Comparison of ENCODE assay signal across 8 cellular contexts in the genomic region with DNA sequence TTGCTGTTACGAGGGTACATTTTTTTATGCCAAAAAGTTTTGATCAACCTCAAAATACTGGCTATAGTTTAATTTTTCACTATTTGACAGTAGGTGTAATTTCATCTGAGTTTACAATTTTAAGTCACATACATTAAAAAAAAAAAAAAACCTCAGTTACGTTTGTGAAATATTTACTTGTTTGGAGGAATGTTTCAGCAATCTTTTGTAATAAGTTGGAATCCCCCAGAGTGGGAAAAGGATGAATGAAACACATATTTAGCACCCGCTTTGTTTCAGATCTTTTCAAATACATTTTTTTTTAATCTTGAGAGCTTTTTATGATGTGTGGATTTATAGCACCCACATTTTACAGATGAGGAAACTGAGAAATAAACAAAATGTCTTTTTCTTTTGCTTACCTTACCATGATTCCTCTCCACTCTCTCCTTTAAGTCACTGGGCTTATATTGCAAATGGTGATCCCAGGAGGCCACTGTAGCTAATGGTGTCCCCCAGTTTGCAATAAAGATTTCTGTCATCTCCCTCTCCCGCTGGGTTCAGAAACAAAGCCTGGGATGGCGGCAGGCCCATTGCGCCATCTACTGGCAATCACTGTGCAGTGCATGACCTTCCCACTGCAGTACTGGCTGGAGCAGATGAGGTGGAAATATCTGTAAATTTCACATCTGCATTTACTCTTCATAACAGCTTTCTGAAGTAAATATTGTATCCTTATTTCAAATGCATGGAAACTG. TPM values are rescaled to one million over a fixed set of nuclear protein-coding genes. Genes with fewer than 3 reads are reported as not detected.
DNase-seq lines count a peak whose midpoint lies in the region; ATAC-seq and TF ChIP-seq lines count a peak whose summit lies in the region.

No MANE protein-coding gene starts in this region.

- H3K4me1 ChIP-seq in OCI-LY7 (ENCODE audit: insufficient read depth, low read length, poor library complexity, severe bottlenecking) = no peaks in the 10 kb centered on the region

- CTCF ChIA-PET in OCI-LY7 (lab: Charles Lee; ENCODE audit: unreplicated experiment) = interaction anchor here (1.6 kb wide), 1 partner anchor 179 kb away, joined by 7 read pairs; no protein-coding TSS in a partner anchor

- no peaks in the 10 kb centered on the region for H4K20me1 ChIP-seq in OCI-LY7 (ENCODE audit: insufficient read depth, low read length)

- intact Hi-C loops in OCI-LY7 (cut with micrococcal nuclease; ENCODE audit: unreplicated experiment) = loop anchor here (1.0 to 2.0 kb wide), 3 partner anchors 36 to 179 kb away; no protein-coding TSS in a partner anchor

- POLR2A ChIA-PET in OCI-LY7 (lab: Charles Lee) = interaction anchor here (1.3 kb wide), 1 partner anchor 38 kb away, joined by 3 read pairs; no protein-coding TSS in a partner anchor

- no peaks in the 10 kb centered on the region for H3K79me2 ChIP-seq in OCI-LY7 (ENCODE audit: insufficient read depth, low read depth, low read length)

- DNase-seq in OCI-LY7 (ENCODE audit: low spot score) (peak; percentile 75), fibroblast of gingiva (ENCODE audit: low read depth) (peak; percentile 46)
- peak; percentile 52 for DNase-seq in activated T-cell treated with anti-CD3 and anti-CD28 coated beads, Interleukin-2, amount 50 U/mL, for 4 hours
- DNase-seq in natural killer cell treated with Interleukin-12 subunit alpha and Interleukin-12 subunit beta and Interleukin-15 and Interleukin-18, amount 100 ng/mL, for 72 hours (ENCODE audit: low spot score) = peak; percentile 77
- peak; percentile 82 for DNase-seq in stimulated activated naive CD8-positive, alpha-beta T cell treated with anti-CD3 and anti-CD28 coated beads, Interleukin-15, Interleukin-2, amounts not matched to agents 100 U/mL and 50 U/mL, for 24 hours

- no peak overlapping the region for H3K4me2 ChIP-seq in OCI-LY7 (ENCODE audit: low read length)

- no peaks in the 10 kb centered on the region for H3K36me3 Mint-ChIP-seq in activated T-cell treated with anti-CD3 and anti-CD28 coated beads, Interleukin-2, amount 50 U/mL, for 4 hours (ENCODE audit: insufficient read depth)
- no peaks in the 10 kb centered on the region for H3K36me3 Mint-ChIP-seq in natural killer cell treated with Interleukin-12 subunit alpha and Interleukin-12 subunit beta and Interleukin-15 and Interleukin-18, amount 100 ng/mL, for 72 hours

- peak; percentile 58 for ATAC-seq in HG03066 (IDR thresholded peaks at IDR 0.05; ENCODE audit: low read depth, unreplicated experiment)
- ATAC-seq in activated T-cell treated with anti-CD3 and anti-CD28 coated beads, Interleukin-2, amount 50 U/mL, for 4 hours = peak; percentile 82 to 88
- ATAC-seq in natural killer cell treated with Interleukin-12 subunit alpha and Interleukin-12 subunit beta and Interleukin-15 and Interleukin-18, amount 100 ng/mL, for 72 hours = peak; percentile 89 to 93
- ATAC-seq in stimulated activated naive CD8-positive, alpha-beta T cell treated with anti-CD3 and anti-CD28 coated beads, Interleukin-15, Interleukin-2, amounts not matched to agents 100 U/mL and 50 U/mL, for 24 hours = peak; percentile 83
- ATAC-seq in GM21723 (IDR thresholded peaks at IDR 0.05; ENCODE audit: unreplicated experiment) = no peak

- no peaks in the 10 kb centered on the region for H3K9me3 ChIP-seq in OCI-LY7 (ENCODE audit: low read length)

- H3K36me3 ChIP-seq in OCI-LY7 (ENCODE audit: insufficient read depth, low read length) = no peaks in the 10 kb centered on the region

- H3K9me2 ChIP-seq in OCI-LY7 (ENCODE audit: insufficient read depth, low read length) = no peaks in the 10 kb centered on the region

- H2AFZ ChIP-seq in OCI-LY7 (ENCODE audit: low read length) = no peak overlapping the region; the same call in 1 of the 2 replicates

- BruUV-seq in OCI-LY7 (replicated peaks; lab: Mats Ljungman, UMichigan) = no TSS peak

- peak overlapping the region; percentile 25 for H3K4me3 Mint-ChIP-seq in activated T-cell treated with anti-CD3 and anti-CD28 coated beads, Interleukin-2, amount 50 U/mL, for 4 hours
- peak overlapping the region; percentile 84 for H3K4me3 Mint-ChIP-seq in natural killer cell treated with Interleukin-12 subunit alpha and Interleukin-12 subunit beta and Interleukin-15 and Interleukin-18, amount 100 ng/mL, for 72 hours

- H3K27ac ChIP-seq in OCI-LY7 (ENCODE audit: low read depth, low read length, poor library complexity, severe bottlenecking) = no peak overlapping the region

- H3K9me3 Mint-ChIP-seq in activated T-cell treated with anti-CD3 and anti-CD28 coated beads, Interleukin-2, amount 50 U/mL, for 4 hours = no peaks in the 10 kb centered on the region
- no peaks in the 10 kb centered on the region for H3K9me3 Mint-ChIP-seq in natural killer cell treated with Interleukin-12 subunit alpha and Interleukin-12 subunit beta and Interleukin-15 and Interleukin-18, amount 100 ng/mL, for 72 hours

- peaks cover 5% of the 10 kb centered on the region for H3K4me1 Mint-ChIP-seq in activated T-cell treated with anti-CD3 and anti-CD28 coated beads, Interleukin-2, amount 50 U/mL, for 4 hours (ENCODE audit: low read depth)
- peaks cover 49 to 59% of the 10 kb centered on the region in 2 donors for H3K4me1 Mint-ChIP-seq in natural killer cell treated with Interleukin-12 subunit alpha and Interleukin-12 subunit beta and Interleukin-15 and Interleukin-18, amount 100 ng/mL, for 72 hours (ENCODE audit: low read depth in 2 of 2)

- H3K4me3 ChIP-seq in OCI-LY7 (ENCODE audit: low read depth, low read length, poor library complexity, severe bottlenecking) = no peak overlapping the region

- TF ChIP-seq CTCF in GM12801 (IDR thresholded peaks at IDR 0.05; ENCODE audit: extremely low read depth, insufficient read length) (peak; percentile 96), OCI-LY7 (conservative IDR thresholded peaks at IDR 0.05; ENCODE audit: low read length) (peak; percentile 100)

- peaks cover 35% of the 10 kb centered on the region for H3K27me3 Mint-ChIP-seq in activated T-cell treated with anti-CD3 and anti-CD28 coated beads, Interleukin-2, amount 50 U/mL, for 4 hours (ENCODE audit: low read depth)
- no peaks in the 10 kb centered on the region for H3K27me3 Mint-ChIP-seq in natural killer cell treated with Interleukin-12 subunit alpha and Interleukin-12 subunit beta and Interleukin-15 and Interleukin-18, amount 100 ng/mL, for 72 hours

- H3K27ac Mint-ChIP-seq in natural killer cell treated with Interleukin-12 subunit alpha and Interleukin-12 subunit beta and Interleukin-15 and Interleukin-18, amount 100 ng/mL, for 72 hours = peak overlapping the region; percentile 78 to 91

RNA-seq across cellular contexts. Expression of gene TBC1D3B, which starts 27.7 kb away (rescaled TPM):
- 1.5 and 3.0 TPM in 2 replicates for total RNA-seq in OCI-LY7 (2014; rRNA removed; shearing (Covaris generic))
- total RNA-seq in OCI-LY7 (2022) = 12.8 and 13.8 TPM in 2 replicates
- 1 to 10 TPM; 2.4 to 5.4 (median 4.0) TPM for total RNA-seq in activated T-cell treated with anti-CD3 and anti-CD28 coated beads, Interleukin-2, amount 50 U/mL, for 4 hours
- total RNA-seq in natural killer cell treated with Interleukin-12 subunit alpha and Interleukin-12 subunit beta and Interleukin-15 and Interleukin-18, amount 100 ng/mL, for 72 hours = 10 to 100 TPM in 1 of 2 donors, 1 to 10 TPM in 1; 9.2 to 10.7 TPM

RNA-seq across cellular contexts. Expression of gene CCL4, which starts 45.1 kb away (rescaled TPM):
- total RNA-seq in OCI-LY7 (2014; rRNA removed; shearing (Covaris generic)) = 0.09 TPM in 1 of 2 replicates, not detected in the other
- total RNA-seq in OCI-LY7 (2022) = not detected in 2 replicates
- 1,000 to 10,000 TPM in 2 of 3 donors, 100 to 1,000 TPM in 1; 361 to 2,286 (median 1,809) TPM for total RNA-seq in activated T-cell treated with anti-CD3 and anti-CD28 coated beads, Interleukin-2, amount 50 U/mL, for 4 hours
- 100 to 1,000 TPM; 379 to 582 TPM for total RNA-seq in natural killer cell treated with Interleukin-12 subunit alpha and Interleukin-12 subunit beta and Interleukin-15 and Interleukin-18, amount 100 ng/mL, for 72 hours

RNA-seq across cellular contexts. Expression of gene CCL3L1, which starts 47.8 kb away (rescaled TPM):
- 0.10 TPM in 1 of 2 replicates, not detected in the other for total RNA-seq in OCI-LY7 (2014; rRNA removed; shearing (Covaris generic))
- 0.44 TPM in 1 of 2 replicates, not detected in the other for total RNA-seq in OCI-LY7 (2022)
- total RNA-seq in activated T-cell treated with anti-CD3 and anti-CD28 coated beads, Interleukin-2, amount 50 U/mL, for 4 hours = 100 to 1,000 TPM in 2 of 3 donors, 10 to 100 TPM in 1; 27.6 to 159 (median 112) TPM
- 10 to 100 TPM; 59.6 to 82.1 TPM for total RNA-seq in natural killer cell treated with Interleukin-12 subunit alpha and Interleukin-12 subunit beta and Interleukin-15 and Interleukin-18, amount 100 ng/mL, for 72 hours

RNA-seq across cellular contexts. Expression of gene CCL3, which starts 58.8 kb away (rescaled TPM):
- total RNA-seq in OCI-LY7 (2014; rRNA removed; shearing (Covaris generic)) = not detected in 2 replicates
- total RNA-seq in OCI-LY7 (2022) = not detected in 2 replicates
- 1,000 to 10,000 TPM in 2 of 3 donors, 100 to 1,000 TPM in 1; 341 to 1,810 (median 1,594) TPM for total RNA-seq in activated T-cell treated with anti-CD3 and anti-CD28 coated beads, Interleukin-2, amount 50 U/mL, for 4 hours
- total RNA-seq in natural killer cell treated with Interleukin-12 subunit alpha and Interleukin-12 subunit beta and Interleukin-15 and Interleukin-18, amount 100 ng/mL, for 72 hours = 1,000 to 10,000 TPM; 2,440 to 2,619 TPM

Comparison
In these comparisons a context has a peak if more than half of its experiments do, and no peak if none do; other contexts are left out.
1. RNA of gene CCL4, which starts 45.1 kb away (total RNA-seq): 361 to 2,286 TPM in activated T-cell treated with anti-CD3 and anti-CD28 coated beads, Interleukin-2, amount 50 U/mL, for 4 hours and 379 to 582 TPM in natural killer cell treated with Interleukin-12 subunit alpha and Interleukin-12 subunit beta and Interleukin-15 and Interleukin-18, amount 100 ng/mL, for 72 hours; 0.09 TPM in OCI-LY7; every median in the first group is over 100 times any median in the second.
2. RNA of gene CCL3L1, which starts 47.8 kb away (total RNA-seq): 27.6 to 159 TPM in activated T-cell treated with anti-CD3 and anti-CD28 coated beads, Interleukin-2, amount 50 U/mL, for 4 hours and 59.6 to 82.1 TPM in natural killer cell treated with Interleukin-12 subunit alpha and Interleukin-12 subunit beta and Interleukin-15 and Interleukin-18, amount 100 ng/mL, for 72 hours; 0.10 to 0.44 TPM in OCI-LY7; every median in the first group is over 10 times any median in the second.
3. Peak in every context shown above with its lines, with median percentiles within 50 percentile points of each other: DNase-seq.